1 cellular context compared by ENCODE assay signal in genomic region chr9:98851730-98852462, GRCh38.
TF ChIP-seq lines count a peak whose summit lies in the region.

No MANE protein-coding gene starts in this region.

TF ChIP-seq in K562, 482 proteins besides CTCF, POLR2A, EP300 and RAD21 (continued from another document and continues in another):
- TF ChIP-seq ZNF318 (IDR thresholded peaks at IDR 0.05; ENCODE audit: borderline replicate concordance in 1 of 2, low read depth in 1 of 2) (no peak), ZNF23 (CRISPR knock-in tag; IDR thresholded peaks at IDR 0.05) (peak; percentile 77), SMC3 (conservative IDR thresholded peaks at IDR 0.05; ENCODE audit: insufficient read depth, low read depth, low read length) (no peak), COPS2 (conservative IDR thresholded peaks at IDR 0.05) (no peak), RFX7 (CRISPR knock-in tag; IDR thresholded peaks at IDR 0.05) (peak; percentile 91; the same call in 1 of the 2 replicates), EWSR1 (IDR thresholded peaks at IDR 0.05; ENCODE audit: borderline replicate concordance, low read depth, partially characterized antibody) (no peak), ZFPM2 (CRISPR knock-in tag; IDR thresholded peaks at IDR 0.05) (peak; percentile 31; the same call in 1 of the 2 replicates), ZNF699 (CRISPR knock-in tag; IDR thresholded peaks at IDR 0.05; ENCODE audit: insufficient replicate concordance) (peak; percentile 90), WHSC1 (IDR thresholded peaks at IDR 0.05; ENCODE audit: low read length) (no peak), OTX1 (CRISPR knock-in tag; IDR thresholded peaks at IDR 0.05) (peak; percentile 91), CC2D1A (IDR thresholded peaks at IDR 0.05) (no peak), E4F1 (CRISPR knock-in tag; IDR thresholded peaks at IDR 0.05; ENCODE audit: borderline replicate concordance) (peak; percentile 42; the same call in 1 of the 2 replicates), GATAD2A (IDR thresholded peaks at IDR 0.05) (peak; percentile 96), FOXA3 (CRISPR knock-in tag; conservative IDR thresholded peaks at IDR 0.05 in 1 of 2, IDR thresholded peaks at IDR 0.05 in 1 of 2) (peak in 1 of 2 experiments; percentile 34; a peak in 2 of 4 replicates), FOXK2 (conservative IDR thresholded peaks at IDR 0.05 in 1 of 2, IDR thresholded peaks at IDR 0.05 in 1 of 2; ENCODE audit: low read depth in 2 of 2) (no peak), ID3 (CRISPR knock-in tag; IDR thresholded peaks at IDR 0.05) (peak; percentile 94), ID3 (tag; IDR thresholded peaks at IDR 0.05) (peak; percentile 98), SNIP1 (IDR thresholded peaks at IDR 0.05; ENCODE audit: low read depth) (no peak), PTBP1 (IDR thresholded peaks at IDR 0.05; ENCODE audit: low read depth, low read length) (no peak), ARID4B (CRISPR knock-in tag; IDR thresholded peaks at IDR 0.05) (no peak), TFE3 (CRISPR knock-in tag; IDR thresholded peaks at IDR 0.05) (peak; percentile 46; the same call in 1 of the 2 replicates), CHD2 (IDR thresholded peaks at IDR 0.05; ENCODE audit: low read depth, low read length) (no peak), DDX20 (tag; IDR thresholded peaks at IDR 0.05; ENCODE audit: low read depth) (peak; percentile 97), MLX (CRISPR knock-in tag; conservative IDR thresholded peaks at IDR 0.05) (no peak), POLR2B (IDR thresholded peaks at IDR 0.05; ENCODE audit: low read depth, partially characterized antibody) (no peak), TEAD2 (tag; IDR thresholded peaks at IDR 0.05) (peak; percentile 87), LARP7 (IDR thresholded peaks at IDR 0.05) (no peak), HSF4 (CRISPR knock-in tag; IDR thresholded peaks at IDR 0.05; ENCODE audit: borderline replicate concordance) (peak; percentile 96), E2F3 (CRISPR knock-in tag; IDR thresholded peaks at IDR 0.05) (peak; percentile 89), DPF2 (IDR thresholded peaks at IDR 0.05) (peak; percentile 90), CEBPB (tag; IDR thresholded peaks at IDR 0.05) (no peak), ATF2 (CRISPR knock-in tag; IDR thresholded peaks at IDR 0.05) (no peak), DNMT1 (IDR thresholded peaks at IDR 0.05) (no peak), ZNF175 (CRISPR knock-in tag; IDR thresholded peaks at IDR 0.05; ENCODE audit: low read depth) (peak; percentile 100), ZNF668 (CRISPR knock-in tag; IDR thresholded peaks at IDR 0.05) (peak; percentile 98), MAX (CRISPR knock-in tag; IDR thresholded peaks at IDR 0.05) (no peak), SP1 (CRISPR knock-in tag; IDR thresholded peaks at IDR 0.05) (no peak), ZNF655 (CRISPR knock-in tag; IDR thresholded peaks at IDR 0.05) (no peak), NCOR1 (IDR thresholded peaks at IDR 0.05) (no peak; the same call in 1 of the 2 replicates), ZNF431 (CRISPR knock-in tag; IDR thresholded peaks at IDR 0.05) (no peak)
